ENCODE assay signal across 17 cellular contexts in the genomic region with DNA sequence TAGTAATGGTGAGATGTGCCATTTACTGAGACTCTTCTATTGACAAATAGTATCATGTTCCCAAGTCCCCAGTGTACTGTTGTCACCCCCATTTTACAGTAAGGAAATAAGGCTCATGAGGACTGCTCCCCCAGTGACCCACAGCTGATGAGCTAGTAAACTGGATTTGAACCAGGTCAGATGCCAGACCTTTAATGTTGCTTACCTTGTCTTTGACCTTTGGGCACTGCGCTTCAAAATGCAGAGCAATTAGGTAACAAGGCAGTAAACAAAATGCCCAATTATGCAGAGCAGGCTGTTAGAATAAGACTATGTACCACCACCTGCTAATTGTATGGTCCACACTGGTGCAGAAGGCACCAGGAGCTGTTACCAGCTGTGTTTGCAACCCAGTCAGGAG. TPM values are rescaled to one million over a fixed set of nuclear protein-coding genes. Genes with fewer than 3 reads are reported as not detected.
"Had no signal": no experiment of that assay in that cellular context is flagged by ENCODE, and none has a peak within 500 bp of the region (broad histone marks: within the 10 kb centered on the region; RNA-seq: fewer than 3 reads in every experiment).

No MANE protein-coding gene starts in this region.

- H3K27ac Mint-ChIP-seq: activated naive CD4-positive, alpha-beta T cell treated with anti-CD3 and anti-CD28 coated beads, Interleukin-2, amount 10 ng/mL, durations not matched to agents 7 days and 5 days; naive B cell; stimulated activated naive CD8-positive, alpha-beta T cell treated with anti-CD3 and anti-CD28 coated beads, Interleukin-15, Interleukin-2, amounts not matched to agents 100 ng/mL and 50 ng/mL, for 24 hours; WTC11 had no signal

- DNase-seq: activated effector memory CD4-positive, alpha-beta T cell treated with anti-CD3 and anti-CD28 coated beads, Interleukin-2, amount 50 U/mL, for 16 hours; activated naive CD4-positive, alpha-beta T cell treated with anti-CD3 and anti-CD28 coated beads, Interleukin-2, amount 10 ng/mL, durations not matched to agents 7 days and 5 days; caudate nucleus; effector CD8-positive, alpha-beta T cell; foreskin melanocyte; glutamatergic neuron; hippocampal formation; naive B cell; occipital lobe; stimulated activated CD4-positive, alpha-beta T cell treated with anti-CD3 and anti-CD28 coated beads, Interleukin-4, amount 100 ng/mL, for 4 hours; T-helper 1 cell had no signal

- H3K4me3 Mint-ChIP-seq: activated naive CD4-positive, alpha-beta T cell treated with anti-CD3 and anti-CD28 coated beads, Interleukin-2, amount 10 ng/mL, durations not matched to agents 7 days and 5 days; naive B cell; stimulated activated naive CD8-positive, alpha-beta T cell treated with anti-CD3 and anti-CD28 coated beads, Interleukin-15, Interleukin-2, amounts not matched to agents 100 ng/mL and 50 ng/mL, for 24 hours; WTC11 had no signal

- H3K27ac ChIP-seq: tibial artery, uterus had no signal

- H3K27me3 ChIP-seq: tibial artery, uterus had no signal

- H3K9me3 Mint-ChIP-seq: activated naive CD4-positive, alpha-beta T cell treated with anti-CD3 and anti-CD28 coated beads, Interleukin-2, amount 10 ng/mL, durations not matched to agents 7 days and 5 days had no signal

- H3K4me1 ChIP-seq: tibial artery, uterus had no signal

- H3K36me3 Mint-ChIP-seq: activated naive CD4-positive, alpha-beta T cell treated with anti-CD3 and anti-CD28 coated beads, Interleukin-2, amount 10 ng/mL, durations not matched to agents 7 days and 5 days had no signal

- H3K4me3 ChIP-seq: tibial artery, uterus had no signal

- H3K9me3 ChIP-seq: tibial artery, uterus had no signal

- H3K4me1 Mint-ChIP-seq: activated naive CD4-positive, alpha-beta T cell treated with anti-CD3 and anti-CD28 coated beads, Interleukin-2, amount 10 ng/mL, durations not matched to agents 7 days and 5 days had no signal

- FAIRE-seq: TTC549 had no signal

- H3K36me3 ChIP-seq: tibial artery, uterus had no signal

RNA-seq across cellular contexts. Expression of gene RIN3, which starts 38.5 kb away (rescaled TPM):
- polyA plus RNA-seq: neural cell had no signal
